ENCODE assay signal across 2 cellular contexts in the genomic region with DNA sequence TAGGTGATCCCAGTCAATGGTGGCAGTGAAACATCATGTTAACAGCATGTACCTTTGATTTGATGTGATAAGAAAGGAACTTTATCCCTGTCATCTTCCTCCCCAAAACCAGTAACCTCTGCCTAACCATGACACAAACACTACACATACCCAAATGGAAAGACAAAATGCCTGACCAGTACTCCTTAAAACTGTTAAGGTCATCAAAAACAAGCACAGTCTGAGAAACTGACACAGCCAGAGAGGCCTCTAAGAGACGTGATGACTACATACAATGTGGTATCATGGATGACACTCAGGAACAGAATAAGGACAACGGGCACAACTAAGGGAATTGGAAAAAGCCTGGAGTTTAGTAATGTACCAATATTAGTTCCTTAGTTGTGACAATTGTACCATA.
TF ChIP-seq lines count a peak whose summit lies in the region.

No MANE protein-coding gene starts in this region.

TF ChIP-seq in HepG2, 621 proteins besides CTCF, POLR2A, EP300 and RAD21:
- peak; percentile 85 to 86 for TF ChIP-seq MAFK (conservative IDR thresholded peaks at IDR 0.05 in 1 of 2, IDR thresholded peaks at IDR 0.05 in 1 of 2; ENCODE audit: low read length in 2 of 2)
- peak; percentile 82 for TF ChIP-seq MAFF (IDR thresholded peaks at IDR 0.05; ENCODE audit: low read depth, low read length)
- TF ChIP-seq NFKB2 (CRISPR knock-in tag; IDR thresholded peaks at IDR 0.05; ENCODE audit: borderline replicate concordance), result no peak

TF ChIP-seq in IMR-90, 13 proteins besides CTCF, POLR2A, EP300 and RAD21:
- TF ChIP-seq, protein P1, sequence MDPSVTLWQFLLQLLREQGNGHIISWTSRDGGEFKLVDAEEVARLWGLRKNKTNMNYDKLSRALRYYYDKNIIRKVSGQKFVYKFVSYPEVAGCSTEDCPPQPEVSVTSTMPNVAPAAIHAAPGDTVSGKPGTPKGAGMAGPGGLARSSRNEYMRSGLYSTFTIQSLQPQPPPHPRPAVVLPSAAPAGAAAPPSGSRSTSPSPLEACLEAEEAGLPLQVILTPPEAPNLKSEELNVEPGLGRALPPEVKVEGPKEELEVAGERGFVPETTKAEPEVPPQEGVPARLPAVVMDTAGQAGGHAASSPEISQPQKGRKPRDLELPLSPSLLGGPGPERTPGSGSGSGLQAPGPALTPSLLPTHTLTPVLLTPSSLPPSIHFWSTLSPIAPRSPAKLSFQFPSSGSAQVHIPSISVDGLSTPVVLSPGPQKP (IDR thresholded peaks at IDR 0.05; ENCODE audit: borderline replicate concordance, low read depth, low read length), result no peak
- TF ChIP-seq MAFK (IDR thresholded peaks at IDR 0.05; ENCODE audit: low read depth, low read length), result peak; percentile 45
